In genomic region chr7:20350518-20350951, GRCh38 we compare ENCODE assay signal across 10 cellular contexts. TPM values are rescaled to one million over a fixed set of nuclear protein-coding genes. Genes with fewer than 3 reads are reported as not detected.
DNase-seq lines count a peak whose midpoint lies in the region; TF ChIP-seq lines count a peak whose summit lies in the region.
"Had no signal": no experiment of that assay in that cellular context is flagged by ENCODE, and none has a peak within 500 bp of the region (broad histone marks: within the 10 kb centered on the region; RNA-seq: fewer than 3 reads in every experiment).

No MANE protein-coding gene starts in this region.

- H3K4me3 ChIP-seq in adipocyte (ENCODE audit: low read length), result peak overlapping the region; percentile 18
- H3K4me3 ChIP-seq in cardiac muscle cell, result no peak overlapping the region
- no peak overlapping the region for H3K4me3 ChIP-seq in prostate gland
- H3K4me3 ChIP-seq in CD4-positive, alpha-beta memory T cell (ENCODE audit: low read length in 2 of 2), result no peak overlapping the region

- no peaks in the 10 kb centered on the region for H3K36me3 ChIP-seq in adipocyte (ENCODE audit: control insufficient read depth, insufficient read depth, low read length, severe bottlenecking)
- H3K36me3 ChIP-seq in cardiac muscle cell, result no peaks in the 10 kb centered on the region
- no peaks in the 10 kb centered on the region for H3K36me3 ChIP-seq in prostate gland
- H3K36me3 ChIP-seq in CD4-positive, alpha-beta memory T cell (ENCODE audit: insufficient read depth, low read length), result no peaks in the 10 kb centered on the region

- H3K9ac ChIP-seq in adipocyte (ENCODE audit: low read length), result peak overlapping the region; percentile 41

- in situ Hi-C loops in G401 (cut with HindIII; ENCODE audit: low sequenced_read_pairs), result no loop called here

- H3K4me1 ChIP-seq in adipocyte (ENCODE audit: control insufficient read depth, insufficient read depth, low read length), result peaks cover 30% of the 10 kb centered on the region
- H3K4me1 ChIP-seq in cardiac muscle cell (ENCODE audit: low read depth), result no peaks in the 10 kb centered on the region
- peaks cover 3% of the 10 kb centered on the region for H3K4me1 ChIP-seq in prostate gland (replicated peaks)
- no peaks in the 10 kb centered on the region for H3K4me1 ChIP-seq in CD4-positive, alpha-beta memory T cell (ENCODE audit: insufficient read depth, low read length)

- TF ChIP-seq CTCF in cardiac muscle cell (IDR thresholded peaks at IDR 0.05; ENCODE audit: low read depth, low read length) (no peak), prostate gland (IDR thresholded peaks at IDR 0.05) (no peak)

- no peaks in the 10 kb centered on the region for H3K36me3 Mint-ChIP-seq in CD4-positive, alpha-beta memory T cell

- H3K27ac Mint-ChIP-seq in CD4-positive, alpha-beta memory T cell, result no peak overlapping the region
- H3K27ac Mint-ChIP-seq: stimulated activated naive CD8-positive, alpha-beta T cell treated with anti-CD3 and anti-CD28 coated beads, Interleukin-15, Interleukin-2, amounts not matched to agents 100 ng/mL and 50 ng/mL, for 24 hours had no signal

- H3K27ac ChIP-seq in cardiac muscle cell (peak overlapping the region; percentile 7), prostate gland (peak overlapping the region; percentile 64 to 74)
- no peak overlapping the region for H3K27ac ChIP-seq in CD4-positive, alpha-beta memory T cell (ENCODE audit: low read depth, low read length)

- DNase-seq in G401 (ENCODE audit: low spot score), result peak; percentile 43
- DNase-seq in adipocyte (ENCODE audit: low read depth), result peak; percentile 32
- DNase-seq in cardiac muscle cell (ENCODE audit: low read depth in 1 of 2, low spot score in 1 of 2), result peak; percentile 24 to 51
- DNase-seq in prostate gland (ENCODE audit: low spot score), result peak; percentile 24
- DNase-seq in NCI-H748 treated with DMSO at 0.1 percent for 48 hours (lab: John Stamatoyannopoulos, UW), result no peak
- DNase-seq in CD4-positive, alpha-beta memory T cell, result no peak
- DNase-seq in AML-193 (lab: John Stamatoyannopoulos, UW), result no peak
- DNase-seq in hepatic stellate cell (ENCODE audit: low spot score), result no peak
- DNase-seq: DMS 273 treated with DMSO at 0.1 percent for 48 hours had no signal

- no peaks in the 10 kb centered on the region for H3K4me1 Mint-ChIP-seq in CD4-positive, alpha-beta memory T cell

- H3K27me3 ChIP-seq in adipocyte (replicated peaks; ENCODE audit: control insufficient read depth, insufficient read depth, low read length), result no peaks in the 10 kb centered on the region
- no peaks in the 10 kb centered on the region for H3K27me3 ChIP-seq in cardiac muscle cell
- H3K27me3 ChIP-seq in prostate gland (replicated peaks; ENCODE audit: insufficient read depth), result no peaks in the 10 kb centered on the region
- H3K27me3 ChIP-seq in CD4-positive, alpha-beta memory T cell (ENCODE audit: insufficient read depth, low read length), result no peaks in the 10 kb centered on the region

- WGBS in prostate gland, result 8% methylated on average over 4 of the region's 4 CpGs

- POLR2A ChIA-PET in CD4-positive, alpha-beta memory T cell (lab: Charles Lee; ENCODE audit: partially characterized antibody), result no interaction called here

- no peak for TF ChIP-seq POLR2A in prostate gland (IDR thresholded peaks at IDR 0.05)

- intact Hi-C loops in prostate gland (cut with DNase I), result no loop called here
- intact Hi-C loops in CD4-positive, alpha-beta memory T cell (cut with micrococcal nuclease), result no loop called here

- no peak overlapping the region for H3K4me3 Mint-ChIP-seq in CD4-positive, alpha-beta memory T cell
- H3K4me3 Mint-ChIP-seq: stimulated activated naive CD8-positive, alpha-beta T cell treated with anti-CD3 and anti-CD28 coated beads, Interleukin-15, Interleukin-2, amounts not matched to agents 100 ng/mL and 50 ng/mL, for 24 hours had no signal

- no peaks in the 10 kb centered on the region for H3K27me3 Mint-ChIP-seq in CD4-positive, alpha-beta memory T cell
- H3K27me3 Mint-ChIP-seq: stimulated activated naive CD8-positive, alpha-beta T cell treated with anti-CD3 and anti-CD28 coated beads, Interleukin-15, Interleukin-2, amounts not matched to agents 100 ng/mL and 50 ng/mL, for 24 hours had no signal

- CTCF ChIA-PET in CD4-positive, alpha-beta memory T cell (lab: Charles Lee; ENCODE audit: partially characterized antibody), result no interaction called here

- H3K9me3 Mint-ChIP-seq in CD4-positive, alpha-beta memory T cell, result peaks cover 0 to 4% (median 0%) of the 10 kb centered on the region in 8 donors

- H3K9me3 ChIP-seq in adipocyte (ENCODE audit: control insufficient read depth, low read length), result no peaks in the 10 kb centered on the region
- no peaks in the 10 kb centered on the region for H3K9me3 ChIP-seq in cardiac muscle cell (ENCODE audit: low read depth)
- H3K9me3 ChIP-seq in prostate gland, result no peaks in the 10 kb centered on the region
- no peaks in the 10 kb centered on the region for H3K9me3 ChIP-seq in CD4-positive, alpha-beta memory T cell (ENCODE audit: control insufficient read depth in 1 of 2, low read length in 2 of 2)

RNA-seq across cellular contexts. Expression of gene ITGB8, which starts 19.8 kb away (rescaled TPM):
- total RNA-seq in G401 (2014; rRNA removed; shearing (Covaris generic)), result not detected in 2 replicates
- total RNA-seq in cardiac muscle cell, result 1.3 and 2.0 TPM in 2 replicates
- 0.34 and 0.47 TPM in 2 replicates for polyA plus RNA-seq in cardiac muscle cell
- 10 to 100 TPM; 50.3 to 99.5 TPM for total RNA-seq in prostate gland
- under 1 TPM; 0.11 to 0.12 TPM for total RNA-seq in CD4-positive, alpha-beta memory T cell
- polyA plus RNA-seq in CD4-positive, alpha-beta memory T cell, result not detected

Comparison
In these comparisons a context has a peak if more than half of its experiments do, and no peak if none do; other contexts are left out.
1. DNase-seq: peak in G401 (single experiment), adipocyte (single experiment), cardiac muscle cell (2 of 2) and prostate gland (single experiment); none in NCI-H748 treated with DMSO at 0.1 percent for 48 hours (single experiment), CD4-positive, alpha-beta memory T cell (0 of 5), AML-193 (0 of 2) and hepatic stellate cell (single experiment).
2. RNA of gene ITGB8, which starts 19.8 kb away (total RNA-seq): 50.3 to 99.5 TPM in prostate gland; 1.3 to 2.0 TPM in cardiac muscle cell, 0.11 to 0.12 TPM in CD4-positive, alpha-beta memory T cell and not detected in G401; every median in the first group is over 10 times any median in the second.